In the genomic region with DNA sequence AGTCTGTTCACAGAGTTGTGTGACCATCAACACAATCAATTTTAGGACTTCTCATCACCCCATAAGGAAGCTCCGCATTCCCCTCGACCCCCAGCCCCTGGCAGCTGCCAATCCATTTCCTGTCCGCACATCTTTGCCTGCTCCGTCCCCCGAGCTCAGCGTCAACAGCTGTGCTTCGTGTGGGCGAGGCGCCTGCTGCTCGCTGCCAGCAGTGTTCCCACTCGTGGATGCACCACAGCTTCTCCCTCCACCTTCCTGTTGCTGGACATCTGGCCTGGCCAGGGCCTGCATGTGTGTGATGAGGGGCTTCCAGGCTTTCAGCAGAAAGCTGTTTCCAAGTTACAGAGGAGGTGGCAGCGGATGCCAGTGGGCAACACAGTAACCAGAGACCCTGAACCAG, we compare ENCODE assay signal across 13 cellular contexts.
DNase-seq lines count a peak whose midpoint lies in the region; ATAC-seq and TF ChIP-seq lines count a peak whose summit lies in the region.
"Had no signal": no experiment of that assay in that cellular context is flagged by ENCODE, and none has a peak within 500 bp of the region (broad histone marks: within the 10 kb centered on the region; RNA-seq: fewer than 3 reads in every experiment).

No MANE protein-coding gene starts in this region.

- H3K27me3 Mint-ChIP-seq in stimulated activated naive CD8-positive, alpha-beta T cell treated with anti-CD3 and anti-CD28 coated beads, Interleukin-15, Interleukin-2, amounts not matched to agents 100 ng/mL and 50 ng/mL, for 24 hours = no peaks in the 10 kb centered on the region
- H3K27me3 Mint-ChIP-seq in activated B cell treated with CpG ODN at 0.5 μM for 24 hours = no peaks in the 10 kb centered on the region
- H3K27me3 Mint-ChIP-seq: activated CD4-positive, alpha-beta T cell treated with anti-CD3 and anti-CD28 coated beads, Interleukin-2, amount 10 ng/mL, durations not matched to agents 7 days and 5 days had no signal

- peaks cover 57% of the 10 kb centered on the region for H3K4me1 Mint-ChIP-seq in stimulated activated naive CD8-positive, alpha-beta T cell treated with anti-CD3 and anti-CD28 coated beads, Interleukin-15, Interleukin-2, amounts not matched to agents 100 ng/mL and 50 ng/mL, for 24 hours (ENCODE audit: low read depth)
- H3K4me1 Mint-ChIP-seq in activated B cell treated with CpG ODN at 0.5 μM for 24 hours = peaks cover 81% of the 10 kb centered on the region

- CTCF ChIA-PET in activated B cell treated with CpG ODN at 0.5 μM for 24 hours (lab: Charles Lee) = interaction anchor here (0.9 to 4.3 kb wide), 12 partner anchors 12 to 114 kb away, joined by 3 to 36 read pairs (median 8); partner anchors contain the start of gene RAPGEF1

- peaks cover 46% of the 10 kb centered on the region for H3K36me3 Mint-ChIP-seq in stimulated activated naive CD8-positive, alpha-beta T cell treated with anti-CD3 and anti-CD28 coated beads, Interleukin-15, Interleukin-2, amounts not matched to agents 100 ng/mL and 50 ng/mL, for 24 hours (ENCODE audit: low read depth)
- H3K36me3 Mint-ChIP-seq in activated B cell treated with CpG ODN at 0.5 μM for 24 hours (ENCODE audit: low read depth) = peaks cover 80% of the 10 kb centered on the region

- H3K9me3 Mint-ChIP-seq in stimulated activated naive CD8-positive, alpha-beta T cell treated with anti-CD3 and anti-CD28 coated beads, Interleukin-15, Interleukin-2, amounts not matched to agents 100 ng/mL and 50 ng/mL, for 24 hours = no peaks in the 10 kb centered on the region
- no peaks in the 10 kb centered on the region for H3K9me3 Mint-ChIP-seq in activated B cell treated with CpG ODN at 0.5 μM for 24 hours
- H3K9me3 Mint-ChIP-seq: activated CD4-positive, alpha-beta T cell treated with anti-CD3 and anti-CD28 coated beads, Interleukin-2, amount 10 ng/mL, durations not matched to agents 7 days and 5 days had no signal

- no peak for TF ChIP-seq CTCF in activated B cell treated with CpG ODN at 0.5 μM for 24 hours (IDR thresholded peaks at IDR 0.05)

- DNase-seq in stimulated activated naive CD8-positive, alpha-beta T cell treated with anti-CD3 and anti-CD28 coated beads, Interleukin-15, Interleukin-2, amounts not matched to agents 100 U/mL and 50 U/mL, for 24 hours = no peak
- no peak for DNase-seq in activated B cell treated with CpG ODN at 0.5 μM for 24 hours
- DNase-seq in myocyte (ENCODE audit: low read depth) = peak; percentile 80
- DNase-seq in SW 1271 (lab: John Stamatoyannopoulos, UW) = no peak
- DNase-seq in NCI-H2227 treated with DMSO at 0.1 percent for 48 hours (lab: John Stamatoyannopoulos, UW) = no peak
- DNase-seq: activated CD4-positive, alpha-beta T cell treated with anti-CD3 and anti-CD28 coated beads, Interleukin-2, amount 10 ng/mL, durations not matched to agents 7 days and 5 days had no signal

- peak overlapping the region; percentile 81 for H3K27ac Mint-ChIP-seq in stimulated activated naive CD8-positive, alpha-beta T cell treated with anti-CD3 and anti-CD28 coated beads, Interleukin-15, Interleukin-2, amounts not matched to agents 100 ng/mL and 50 ng/mL, for 24 hours
- peak overlapping the region; percentile 93 for H3K27ac Mint-ChIP-seq in activated B cell treated with CpG ODN at 0.5 μM for 24 hours

- intact Hi-C loops in activated B cell treated with CpG ODN at 0.5 μM for 24 hours (cut with micrococcal nuclease) = loop anchor here (2.0 kb wide), 2 partner anchors 38 to 40 kb away; no protein-coding TSS in a partner anchor

- H3K4me3 Mint-ChIP-seq in stimulated activated naive CD8-positive, alpha-beta T cell treated with anti-CD3 and anti-CD28 coated beads, Interleukin-15, Interleukin-2, amounts not matched to agents 100 ng/mL and 50 ng/mL, for 24 hours = no peak overlapping the region
- H3K4me3 Mint-ChIP-seq in activated B cell treated with CpG ODN at 0.5 μM for 24 hours = no peak overlapping the region
- H3K4me3 Mint-ChIP-seq: activated CD4-positive, alpha-beta T cell treated with anti-CD3 and anti-CD28 coated beads, Interleukin-2, amount 10 ng/mL, durations not matched to agents 7 days and 5 days had no signal

- POLR2A ChIA-PET in activated B cell treated with CpG ODN at 0.5 μM for 24 hours (lab: Charles Lee) = interaction anchor here (1.0 to 14.9 kb wide), 9 partner anchors 10 to 105 kb away, joined by 5 to 567 read pairs (median 43); partner anchors contain the start of gene RAPGEF1

- no peak for ATAC-seq in stimulated activated naive CD8-positive, alpha-beta T cell treated with anti-CD3 and anti-CD28 coated beads, Interleukin-15, Interleukin-2, amounts not matched to agents 100 U/mL and 50 U/mL, for 24 hours
- no peak for ATAC-seq in activated B cell treated with CpG ODN at 0.5 μM for 24 hours (ENCODE audit: low read depth)
- no peak for ATAC-seq in GM18909 (IDR thresholded peaks at IDR 0.05; ENCODE audit: poor library complexity, unreplicated experiment)
- no peak for ATAC-seq in HG02938 (IDR thresholded peaks at IDR 0.05; ENCODE audit: unreplicated experiment)
- ATAC-seq: esophagus mucosa, left lobe of liver, mucosa of descending colon, SK-N-SH treated with all-trans-retinoic acid at 6 μM for 48 hours had no signal
